ENCODE assay signal across 19 cellular contexts in genomic region chr10:125105856-125106255, GRCh38. TPM values are rescaled to one million over a fixed set of nuclear protein-coding genes. Genes with fewer than 3 reads are reported as not detected.
DNase-seq lines count a peak whose midpoint lies in the region; ATAC-seq, FAIRE-seq and TF ChIP-seq lines count a peak whose summit lies in the region.
"Had no signal": no experiment of that assay in that cellular context is flagged by ENCODE, and none has a peak within 500 bp of the region (broad histone marks: within the 10 kb centered on the region; RNA-seq: fewer than 3 reads in every experiment).

No MANE protein-coding gene starts in this region.

- H3K4me1 ChIP-seq in trophoblast cell (ENCODE audit: control insufficient read depth in 1 of 2, insufficient read depth in 2 of 2, low read length in 2 of 2) = peaks cover 3 to 10% of the 10 kb centered on the region in 2 experiments
- H3K4me1 ChIP-seq: HAP-1 had no signal

- H3K4me3 Mint-ChIP-seq in immature natural killer cell = peak overlapping the region in 3 of 5 donors; percentile 5 to 40 (median 19)
- H3K4me3 Mint-ChIP-seq: CD4-positive, alpha-beta memory T cell had no signal

- H2AK5ac ChIP-seq in trophoblast cell (ENCODE audit: low read length) = no peak overlapping the region

- H3K23ac ChIP-seq in trophoblast cell (ENCODE audit: low read length) = no peak overlapping the region

- H3K9me3 ChIP-seq in trophoblast cell (ENCODE audit: insufficient read depth, low read depth, low read length) = peaks cover 3% of the 10 kb centered on the region
- H3K9me3 ChIP-seq: BE2C, HAP-1 had no signal

- H3K14ac ChIP-seq in trophoblast cell (ENCODE audit: low read length) = peak overlapping the region; percentile 5

- TF ChIP-seq CTCF in D721Med (IDR thresholded peaks at IDR 0.05; ENCODE audit: insufficient read depth, missing control alignments) = no peak

- H2BK12ac ChIP-seq in trophoblast cell (ENCODE audit: low read length) = no peak overlapping the region

- H3K9me3 Mint-ChIP-seq in immature natural killer cell = no peaks in the 10 kb centered on the region

- H3K27me3 ChIP-seq in trophoblast cell (ENCODE audit: insufficient read depth, low read length) = no peaks in the 10 kb centered on the region
- H3K27me3 ChIP-seq: BE2C had no signal

- H3K4me1 Mint-ChIP-seq in immature natural killer cell = peaks cover 93 to 99% of the 10 kb centered on the region in 2 donors
- H3K4me1 Mint-ChIP-seq: CD4-positive, alpha-beta memory T cell had no signal

- DNase-seq in activated effector memory CD4-positive, alpha-beta T cell treated with anti-CD3 and anti-CD28 coated beads, Interleukin-2, amount 50 U/mL, for 16 hours = peak; percentile 36
- DNase-seq in activated effector memory CD4-positive, alpha-beta T cell treated with Interleukin-2 at 50 U/mL for 16 hours = no peak
- DNase-seq in immature natural killer cell (no peak), trophoblast cell (no peak), D721Med (ENCODE audit: insufficient read length, low spot score) (no peak), SHP77 (lab: John Stamatoyannopoulos, UW) (no peak), HK-2 (ENCODE audit: unreplicated experiment) (no peak)
- DNase-seq: BE2C; CD4-positive, alpha-beta memory T cell; DMS79; NCI-H1436; NCI-H2081; NCI-H510A; PC-9 had no signal

- no peak overlapping the region for H4K12ac ChIP-seq in trophoblast cell (ENCODE audit: low read depth, low read length)

- H3K79me1 ChIP-seq in trophoblast cell (ENCODE audit: low read length) = no peaks in the 10 kb centered on the region

- no peak overlapping the region for H4K8ac ChIP-seq in trophoblast cell (ENCODE audit: low read depth, low read length)

- H3K27me3 Mint-ChIP-seq in immature natural killer cell (ENCODE audit: low read depth in 3 of 3) = peaks cover 0 to 7% (median 0%) of the 10 kb centered on the region in 3 donors

- no peak overlapping the region for H2BK120ac ChIP-seq in trophoblast cell (ENCODE audit: insufficient read depth, low read length, poor library complexity)

- peaks cover 38 to 52% of the 10 kb centered on the region in 2 experiments for H3K36me3 ChIP-seq in trophoblast cell (ENCODE audit: control insufficient read depth in 1 of 2, insufficient read depth in 2 of 2, low read length in 2 of 2)

- no peak overlapping the region for H4K91ac ChIP-seq in trophoblast cell (ENCODE audit: low read depth, low read length)

- no peak overlapping the region for H2BK5ac ChIP-seq in trophoblast cell (ENCODE audit: low read depth, low read length, poor library complexity)

- H3K4me3 ChIP-seq in trophoblast cell (ENCODE audit: low read depth, low read length) = no peak overlapping the region
- H3K4me3 ChIP-seq: HAP-1, PC-9 had no signal

- no CpG with 5 or more reads among the region's 8 CpGs for WGBS in trophoblast cell (ENCODE audit: extremely low coverage, insufficient coverage, insufficient read length)

- H3K9ac ChIP-seq in trophoblast cell (ENCODE audit: low read length) = no peak overlapping the region
- H3K9ac ChIP-seq: KMS-11 had no signal

- H3K4ac ChIP-seq in trophoblast cell (ENCODE audit: low read depth, low read length) = peak overlapping the region; percentile 75

- H3K36me3 Mint-ChIP-seq in immature natural killer cell = peaks cover 7 to 20% (median 16%) of the 10 kb centered on the region in 3 donors
- H3K36me3 Mint-ChIP-seq: CD4-positive, alpha-beta memory T cell had no signal

- no peak overlapping the region for H2AFZ ChIP-seq in trophoblast cell (ENCODE audit: insufficient read depth, low read length, poor library complexity)
- H2AFZ ChIP-seq: PC-9 had no signal

- H3K27ac Mint-ChIP-seq in immature natural killer cell = peak overlapping the region; percentile 1 to 76 (median 68)
- H3K27ac Mint-ChIP-seq: CD4-positive, alpha-beta memory T cell had no signal

- no peak overlapping the region for H3K4me2 ChIP-seq in trophoblast cell (ENCODE audit: low read length)
- H3K4me2 ChIP-seq: KMS-11, PC-9 had no signal

- no peak for ATAC-seq in HG02840 (IDR thresholded peaks at IDR 0.05; ENCODE audit: low FRiP score, unreplicated experiment)
- ATAC-seq: HepG2 had no signal

- H3K18ac ChIP-seq in trophoblast cell (ENCODE audit: low read length) = no peak overlapping the region

- H3K27ac ChIP-seq in trophoblast cell (ENCODE audit: low read depth, low read length) = no peak overlapping the region
- H3K27ac ChIP-seq: 22Rv1, KMS-11, PC-9 had no signal

- H3K79me2 ChIP-seq in trophoblast cell (ENCODE audit: control insufficient read depth, insufficient read depth, low read length, poor library complexity) = peaks cover 17% of the 10 kb centered on the region

- FAIRE-seq in D721Med (lab: Jason Lieb, UNC) = no peak
- FAIRE-seq: HepG2 had no signal

RNA-seq across cellular contexts. Expression of gene CTBP2, which starts 54.5 kb away (rescaled TPM):
- polyA plus RNA-seq in immature natural killer cell = 100 to 1,000 TPM in 2 of 3 donors, 10 to 100 TPM in 1; 89.8 to 154 (median 131) TPM
- polyA plus RNA-seq in trophoblast cell (2013) = 57.7 and 58.8 TPM in 2 replicates
